Comparison of ENCODE assay signal across 1 cellular context in the genomic region with DNA sequence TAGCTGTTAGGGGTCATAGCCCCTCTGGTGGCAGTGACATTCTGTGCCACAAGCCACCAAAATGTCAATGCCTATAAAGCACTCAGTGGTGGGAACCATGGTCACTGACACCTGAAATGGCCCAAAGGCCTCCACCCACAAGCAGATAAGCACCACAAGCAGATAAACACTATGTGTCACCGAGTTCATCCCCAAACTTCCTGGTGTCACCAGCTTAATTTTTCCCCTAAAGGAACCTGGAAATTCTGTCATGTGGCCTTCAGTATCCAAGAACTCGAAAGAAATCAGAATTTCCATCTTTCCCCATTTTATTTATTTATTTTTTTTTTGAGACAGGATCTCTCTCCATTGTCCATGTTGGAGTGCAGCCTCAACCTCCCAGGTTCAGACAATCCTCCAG.
TF ChIP-seq lines count a peak whose summit lies in the region.

No MANE protein-coding gene starts in this region.

TF ChIP-seq in K562, 482 proteins besides CTCF, POLR2A, EP300 and RAD21:
- TF ChIP-seq ASH1L (IDR thresholded peaks at IDR 0.05; ENCODE audit: borderline replicate concordance, low read depth, partially characterized antibody), result no peak
- TF ChIP-seq GTF2E2 (tag; IDR thresholded peaks at IDR 0.05), result no peak
- no peak for TF ChIP-seq NRF1 (conservative IDR thresholded peaks at IDR 0.05 in 1 of 2, IDR thresholded peaks at IDR 0.05 in 1 of 2)
- TF ChIP-seq, protein P1, sequence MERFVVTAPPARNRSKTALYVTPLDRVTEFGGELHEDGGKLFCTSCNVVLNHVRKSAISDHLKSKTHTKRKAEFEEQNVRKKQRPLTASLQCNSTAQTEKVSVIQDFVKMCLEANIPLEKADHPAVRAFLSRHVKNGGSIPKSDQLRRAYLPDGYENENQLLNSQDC (CRISPR knock-in tag; IDR thresholded peaks at IDR 0.05), result no peak
- TF ChIP-seq FOSL1 (tag; conservative IDR thresholded peaks at IDR 0.05), result peak; percentile 75
- no peak for TF ChIP-seq NR3C1 (CRISPR knock-in tag; IDR thresholded peaks at IDR 0.05)
- no peak for TF ChIP-seq BCOR (IDR thresholded peaks at IDR 0.05)
- TF ChIP-seq, protein P2, sequence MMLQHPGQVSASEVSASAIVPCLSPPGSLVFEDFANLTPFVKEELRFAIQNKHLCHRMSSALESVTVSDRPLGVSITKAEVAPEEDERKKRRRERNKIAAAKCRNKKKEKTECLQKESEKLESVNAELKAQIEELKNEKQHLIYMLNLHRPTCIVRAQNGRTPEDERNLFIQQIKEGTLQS (IDR thresholded peaks at IDR 0.05), result no peak
- TF ChIP-seq, protein P2 (CRISPR knock-in tag; conservative IDR thresholded peaks at IDR 0.05), result no peak
- TF ChIP-seq CBX8 (IDR thresholded peaks at IDR 0.05; ENCODE audit: borderline replicate concordance, extremely low read depth, low read depth, low read length, poor library complexity, severe bottlenecking), result no peak
- TF ChIP-seq, protein P3, sequence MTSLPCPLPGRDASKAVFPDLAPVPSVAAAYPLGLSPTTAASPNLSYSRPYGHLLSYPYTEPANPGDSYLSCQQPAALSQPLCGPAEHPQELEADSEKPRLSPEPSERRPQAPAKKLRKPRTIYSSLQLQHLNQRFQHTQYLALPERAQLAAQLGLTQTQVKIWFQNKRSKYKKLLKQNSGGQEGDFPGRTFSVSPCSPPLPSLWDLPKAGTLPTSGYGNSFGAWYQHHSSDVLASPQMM (CRISPR knock-in tag; IDR thresholded peaks at IDR 0.05), result no peak
- peak in 2 of 3 experiments; percentile 65 to 96; a peak in 4 of 6 replicates for TF ChIP-seq ZBTB11 (CRISPR knock-in tag; IDR thresholded peaks at IDR 0.05)
- TF ChIP-seq MTA3 (IDR thresholded peaks at IDR 0.05; ENCODE audit: borderline replicate concordance), result no peak
- no peak for TF ChIP-seq NR4A1 (CRISPR knock-in tag; IDR thresholded peaks at IDR 0.05)
- no peak for TF ChIP-seq NR4A1 (tag; IDR thresholded peaks at IDR 0.05)
- TF ChIP-seq ARHGAP35 (IDR thresholded peaks at IDR 0.05; ENCODE audit: partially characterized antibody), result no peak
- TF ChIP-seq ZBTB40 (IDR thresholded peaks at IDR 0.05), result peak; percentile 72
- no peak for TF ChIP-seq ZBTB40 (CRISPR knock-in tag; IDR thresholded peaks at IDR 0.05)
- TF ChIP-seq MEF2A (IDR thresholded peaks at IDR 0.05; ENCODE audit: control insufficient read depth, low read depth, low read length), result no peak
- no peak for TF ChIP-seq ZFP36 (IDR thresholded peaks at IDR 0.05; ENCODE audit: low read depth, low read length, partially characterized antibody)
- TF ChIP-seq JUND (IDR thresholded peaks at IDR 0.05; ENCODE audit: borderline replicate concordance, low read depth, low read length), result peak; percentile 21; the same call in 1 of the 2 replicates
- peak; percentile 23; the same call in 1 of the 3 replicates for TF ChIP-seq JUND (tag; IDR thresholded peaks at IDR 0.05; ENCODE audit: borderline replicate concordance, low read depth, low read length)
- TF ChIP-seq GABPA (tag; conservative IDR thresholded peaks at IDR 0.05; ENCODE audit: low read depth), result peak; percentile 79
- TF ChIP-seq NCOA1 (IDR thresholded peaks at IDR 0.05; ENCODE audit: low read depth), result peak; percentile 15; the same call in 1 of the 2 replicates
TF ChIP-seq in K562: peak in this region for 6.
